1 cellular context compared by ENCODE assay signal in the genomic region with DNA sequence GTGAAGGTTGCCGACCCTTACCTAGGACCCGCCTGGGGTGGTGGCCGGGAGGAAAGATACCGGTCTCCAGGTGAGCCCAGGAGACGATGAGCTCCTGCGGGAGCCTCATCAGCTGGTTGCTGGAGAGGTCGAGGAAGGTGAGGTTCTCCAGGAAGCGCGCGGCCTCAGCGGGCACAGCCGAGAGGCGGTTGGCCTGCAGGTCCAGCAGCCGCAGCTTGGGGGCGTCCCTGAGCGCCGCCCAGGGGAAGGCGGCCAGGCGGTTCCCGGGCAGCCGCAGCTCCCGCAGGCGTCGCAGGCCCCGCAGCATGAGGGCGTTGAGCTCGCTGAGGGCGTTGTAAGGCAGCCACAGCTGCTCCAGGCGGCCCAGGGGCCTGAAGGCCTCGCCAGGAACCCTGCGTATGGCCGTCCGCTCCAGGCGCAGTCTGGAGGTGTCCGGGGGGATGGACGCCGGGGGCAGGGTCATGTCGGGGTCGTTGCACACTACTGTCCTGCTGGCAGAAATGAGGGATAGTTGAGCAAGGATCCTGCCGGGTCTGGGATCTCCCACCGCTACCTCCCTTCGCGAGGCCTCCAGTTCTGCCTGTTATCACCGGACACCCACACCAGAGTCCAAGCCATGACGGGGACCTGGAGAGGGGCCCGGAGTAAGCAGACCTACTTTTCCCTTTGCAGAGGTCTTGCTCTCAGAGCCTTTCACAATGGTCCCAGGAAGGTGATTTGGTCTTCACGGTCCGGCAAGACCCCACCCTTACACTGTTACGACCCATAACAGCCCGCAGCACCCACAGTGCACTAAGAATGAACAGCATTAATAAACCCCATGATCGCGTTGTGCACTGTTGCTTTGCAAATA.
TF ChIP-seq lines count a peak whose summit lies in the region.

No MANE protein-coding gene starts in this region.

TF ChIP-seq in IMR-90, 13 proteins besides CTCF, POLR2A, EP300 and RAD21:
- TF ChIP-seq BHLHE40 (IDR thresholded peaks at IDR 0.05; ENCODE audit: low read depth, low read length) (no peak), MAFK (IDR thresholded peaks at IDR 0.05; ENCODE audit: low read depth, low read length) (no peak), SMC3 (IDR thresholded peaks at IDR 0.05; ENCODE audit: low read depth, low read length) (no peak), NFE2L2 (IDR thresholded peaks at IDR 0.05; ENCODE audit: low read depth, low read length) (no peak), MAZ (IDR thresholded peaks at IDR 0.05; ENCODE audit: borderline replicate concordance, low read depth, low read length) (no peak), CHD1 (IDR thresholded peaks at IDR 0.05; ENCODE audit: low read depth, low read length) (no peak), RCOR1 (IDR thresholded peaks at IDR 0.05; ENCODE audit: insufficient replicate concordance, low read length) (no peak)
- TF ChIP-seq, protein P1, sequence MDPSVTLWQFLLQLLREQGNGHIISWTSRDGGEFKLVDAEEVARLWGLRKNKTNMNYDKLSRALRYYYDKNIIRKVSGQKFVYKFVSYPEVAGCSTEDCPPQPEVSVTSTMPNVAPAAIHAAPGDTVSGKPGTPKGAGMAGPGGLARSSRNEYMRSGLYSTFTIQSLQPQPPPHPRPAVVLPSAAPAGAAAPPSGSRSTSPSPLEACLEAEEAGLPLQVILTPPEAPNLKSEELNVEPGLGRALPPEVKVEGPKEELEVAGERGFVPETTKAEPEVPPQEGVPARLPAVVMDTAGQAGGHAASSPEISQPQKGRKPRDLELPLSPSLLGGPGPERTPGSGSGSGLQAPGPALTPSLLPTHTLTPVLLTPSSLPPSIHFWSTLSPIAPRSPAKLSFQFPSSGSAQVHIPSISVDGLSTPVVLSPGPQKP (IDR thresholded peaks at IDR 0.05; ENCODE audit: borderline replicate concordance, low read depth, low read length): no peak
